22 cellular contexts compared by ENCODE assay signal in the genomic region with DNA sequence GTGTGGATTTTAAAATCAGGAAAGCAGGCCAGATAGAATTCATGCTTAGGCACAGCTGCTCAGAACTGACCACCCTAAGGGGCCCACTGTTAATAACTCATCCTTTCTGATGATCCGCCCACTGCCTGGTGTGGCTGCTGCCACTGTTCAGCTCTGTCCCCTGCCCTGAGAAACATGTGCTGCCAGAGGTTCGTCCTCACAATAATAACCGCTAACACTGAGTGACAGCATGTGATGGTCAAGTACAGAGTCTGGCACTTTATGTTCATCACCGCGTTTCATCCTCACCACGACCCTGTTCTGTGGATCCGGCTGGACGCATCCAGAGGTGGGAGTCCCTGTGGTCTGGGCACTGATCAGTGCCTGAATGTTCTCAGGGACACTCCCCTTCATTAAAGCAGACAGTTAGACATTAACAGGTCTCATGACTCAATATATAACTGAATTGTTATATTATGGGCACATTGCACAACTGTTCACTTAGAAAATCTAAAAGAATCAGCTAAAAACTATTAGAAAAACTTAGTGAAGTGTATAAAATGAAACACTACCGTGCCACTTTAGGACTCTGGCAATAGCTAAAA.
"Had no signal": no experiment of that assay in that cellular context is flagged by ENCODE, and none has a peak within 500 bp of the region (broad histone marks: within the 10 kb centered on the region; RNA-seq: fewer than 3 reads in every experiment).

No MANE protein-coding gene starts in this region.

- H3K4me3 ChIP-seq: adrenal gland, cardiac muscle cell, ovary, sigmoid colon, SK-N-MC, spleen, thyroid gland had no signal

- H3K9me3 ChIP-seq: adrenal gland, ovary, sigmoid colon, spleen, thyroid gland had no signal

- H3K36me3 ChIP-seq: adrenal gland, cardiac muscle cell, ovary, sigmoid colon, spleen, thyroid gland had no signal

- ATAC-seq: activated naive CD4-positive, alpha-beta T cell treated with anti-CD3 and anti-CD28 coated beads, Interleukin-2, amount 50 U/mL, for 72 hours; effector memory CD8-positive, alpha-beta T cell; left cardiac atrium; T-cell had no signal

- H3K4me1 Mint-ChIP-seq: naive B cell, T-cell had no signal

- H3K27me3 Mint-ChIP-seq: activated B cell treated with CpG ODN at 0.5 μM for 24 hours; activated CD4-positive, alpha-beta memory T cell treated with anti-CD3 and anti-CD28 coated beads for 36 hours; effector memory CD8-positive, alpha-beta T cell; naive B cell; T-cell had no signal

- H3K27me3 ChIP-seq: adrenal gland, cardiac muscle cell, ovary, sigmoid colon, spleen, thyroid gland had no signal

- DNase-seq: activated B cell treated with CpG ODN at 0.5 μM for 24 hours; activated CD4-positive, alpha-beta memory T cell treated with anti-CD3 and anti-CD28 coated beads for 36 hours; activated CD4-positive, alpha-beta T cell treated with anti-CD3 and anti-CD28 coated beads for 4 hours; activated gamma-delta T cell treated with Interleukin-2 at 50 U/mL for 16 hours; activated T-cell treated with anti-CD3 and anti-CD28 coated beads for 4 hours; adrenal gland; dermis blood vessel endothelial cell; effector memory CD8-positive, alpha-beta T cell; foreskin fibroblast; left cardiac atrium; midbrain; naive B cell; ovary; sigmoid colon; spleen; stimulated activated naive CD4-positive, alpha-beta T cell treated with Interleukin-2 at 50 U/mL for 16 hours; T-cell; thyroid gland had no signal

- H3K27ac ChIP-seq: adrenal gland, cardiac muscle cell, ovary, sigmoid colon, SK-N-MC, spleen, thyroid gland had no signal

- H3K4me1 ChIP-seq: adrenal gland, sigmoid colon, spleen had no signal

- H3K9me3 Mint-ChIP-seq: activated B cell treated with CpG ODN at 0.5 μM for 24 hours; activated CD4-positive, alpha-beta memory T cell treated with anti-CD3 and anti-CD28 coated beads for 36 hours; activated naive CD4-positive, alpha-beta T cell treated with anti-CD3 and anti-CD28 coated beads, Interleukin-2, amount 50 U/mL, for 72 hours; activated T-helper 1 cell treated with anti-CD3 and anti-CD28 coated beads, Interleukin-12 subunit alpha, Interleukin-12 subunit beta, Interleukin-2, Interleukin-4 antibody, amounts not matched to agents 30 ng/mL and 10 ng/mL and 1 ng/mL, durations not matched to agents 14 hours and 24 hours and 36 hours; effector memory CD8-positive, alpha-beta T cell; naive B cell; T-cell had no signal

- H3K4me3 Mint-ChIP-seq: activated B cell treated with CpG ODN at 0.5 μM for 24 hours; activated CD4-positive, alpha-beta memory T cell treated with anti-CD3 and anti-CD28 coated beads for 36 hours; activated T-helper 1 cell treated with anti-CD3 and anti-CD28 coated beads, Interleukin-12 subunit alpha, Interleukin-12 subunit beta, Interleukin-2, Interleukin-4 antibody, amounts not matched to agents 30 ng/mL and 10 ng/mL and 1 ng/mL, durations not matched to agents 14 hours and 24 hours and 36 hours; effector memory CD8-positive, alpha-beta T cell; naive B cell; T-cell had no signal

- H3K27ac Mint-ChIP-seq: activated B cell treated with CpG ODN at 0.5 μM for 24 hours; activated CD4-positive, alpha-beta memory T cell treated with anti-CD3 and anti-CD28 coated beads for 36 hours; activated naive CD4-positive, alpha-beta T cell treated with anti-CD3 and anti-CD28 coated beads, Interleukin-2, amount 50 U/mL, for 72 hours; activated T-helper 1 cell treated with anti-CD3 and anti-CD28 coated beads, Interleukin-12 subunit alpha, Interleukin-12 subunit beta, Interleukin-2, Interleukin-4 antibody, amounts not matched to agents 30 ng/mL and 10 ng/mL and 1 ng/mL, durations not matched to agents 14 hours and 24 hours and 36 hours; effector memory CD8-positive, alpha-beta T cell; T-cell had no signal
